ENCODE assay signal across 8 cellular contexts in the genomic region with DNA sequence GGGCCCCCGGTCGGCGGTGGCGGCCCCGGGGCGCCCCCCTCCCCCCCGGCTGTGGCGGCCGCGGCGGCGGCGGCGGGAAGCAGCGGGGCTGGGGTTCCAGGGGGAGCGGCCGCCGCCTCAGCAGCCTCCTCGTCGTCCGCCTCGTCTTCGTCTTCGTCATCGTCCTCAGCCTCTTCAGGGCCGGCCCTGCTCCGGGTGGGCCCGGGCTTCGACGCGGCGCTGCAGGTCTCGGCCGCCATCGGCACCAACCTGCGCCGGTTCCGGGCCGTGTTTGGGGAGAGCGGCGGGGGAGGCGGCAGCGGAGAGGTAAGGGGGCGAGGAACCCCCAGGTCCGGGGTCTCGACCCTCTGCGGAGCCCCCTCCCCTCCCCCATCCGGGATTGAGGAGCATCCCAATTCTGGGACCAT. TPM values are rescaled to one million over a fixed set of nuclear protein-coding genes. Genes with fewer than 3 reads are reported as not detected.
DNase-seq lines count a peak whose midpoint lies in the region; TF ChIP-seq lines count a peak whose summit lies in the region.

No MANE protein-coding gene starts in this region.

- no peaks in the 10 kb centered on the region for H3K9me3 ChIP-seq in Peyer's patch

- TF ChIP-seq POLR2A in Peyer's patch (IDR thresholded peaks at IDR 0.05) = no peak

- no peaks in the 10 kb centered on the region for H3K36me3 ChIP-seq in Peyer's patch

- peaks cover 16% of the 10 kb centered on the region for H3K36me3 Mint-ChIP-seq in brain

- H3K27me3 Mint-ChIP-seq in brain = peaks cover 15% of the 10 kb centered on the region

- peak overlapping the region; percentile 94 to 99 (median 96) for H3K4me3 Mint-ChIP-seq in brain

- TF ChIP-seq CTCF in GM12864 (IDR thresholded peaks at IDR 0.05; ENCODE audit: low read depth, low read length, missing control alignments) (no peak), HFF-Myc (IDR thresholded peaks at IDR 0.05; ENCODE audit: low read depth, low read length, missing control alignments) (no peak), Peyer's patch (IDR thresholded peaks at IDR 0.05) (no peak), brain (conservative IDR thresholded peaks at IDR 0.05) (no peak)

- H3K4me1 Mint-ChIP-seq in brain = peaks cover 47% of the 10 kb centered on the region

- no peaks in the 10 kb centered on the region for H3K9me3 Mint-ChIP-seq in brain

- peak overlapping the region in 2 of 5 experiments; percentile 76 to 98 for H3K27ac Mint-ChIP-seq in brain

- peaks cover 0 to 56% (median 1%) of the 10 kb centered on the region in 4 donors for H3K4me1 ChIP-seq in Peyer's patch

- DNase-seq in GM12864 (ENCODE audit: low read depth) (no peak), HFF-Myc (ENCODE audit: extremely low read depth, low read depth) (no peak), Peyer's patch (peak in 2 of 3 donors; percentile 24 to 55), DMS79 (lab: John Stamatoyannopoulos, UW) (no peak), Ammon's horn (ENCODE audit: low spot score) (no peak)
- peak; percentile 19 for DNase-seq in stimulated activated CD8-positive, alpha-beta memory T cell treated with anti-CD3 and anti-CD28 coated beads, Interleukin-4, amount 100 ng/mL, for 24 hours (ENCODE audit: low read depth)

- peak overlapping the region; percentile 89 to 94 (median 91) for H3K27ac ChIP-seq in Peyer's patch
- H3K27ac ChIP-seq in layer of hippocampus (ENCODE audit: low read depth, low read length) = peak overlapping the region; percentile 82

- H3K27me3 ChIP-seq in Peyer's patch (no peaks in the 10 kb centered on the region), layer of hippocampus (ENCODE audit: control insufficient read depth, insufficient read depth, low read length) (no peaks in the 10 kb centered on the region)

- H3K4me3 ChIP-seq in GM12864 (ENCODE audit: low read depth, low read length) (peak overlapping the region; percentile 95), HFF-Myc (replicated peaks; ENCODE audit: low read depth, low read length) (peak overlapping the region; percentile 92), Peyer's patch (peak overlapping the region; percentile 92 to 95 (median 94))

RNA-seq across cellular contexts. Expression of gene KMT2A, which starts 0.3 kb away (rescaled TPM):
- 100 to 1,000 TPM in 1 of 4 donors, 10 to 100 TPM in 3; 46.6 to 110 (median 74.3) TPM for total RNA-seq in Peyer's patch
- 35.4 TPM for polyA plus RNA-seq in brain (ENCODE audit: insufficient read depth, low read depth, low replicate concordance)

RNA-seq across cellular contexts. Expression of gene ATP5MG, which starts 35.2 kb away (rescaled TPM):
- 10 to 100 TPM; 38.5 to 89.8 (median 51.6) TPM for total RNA-seq in Peyer's patch
- 385 TPM for polyA plus RNA-seq in brain (ENCODE audit: insufficient read depth, low read depth, low replicate concordance)

Comparison
In these comparisons a context has a peak if more than half of its experiments do, and no peak if none do; other contexts are left out.
1. DNase-seq: peak in Peyer's patch (2 of 3) and stimulated activated CD8-positive, alpha-beta memory T cell treated with anti-CD3 and anti-CD28 coated beads, Interleukin-4, amount 100 ng/mL, for 24 hours (single experiment); none in GM12864 (single experiment), HFF-Myc (single experiment), DMS79 (single experiment) and Ammon's horn (single experiment).
2. Peak in every context shown above with its lines, with median percentiles within 50 percentile points of each other: H3K4me3 ChIP-seq.